Comparison of ENCODE assay signal across 9 cellular contexts in the genomic region with DNA sequence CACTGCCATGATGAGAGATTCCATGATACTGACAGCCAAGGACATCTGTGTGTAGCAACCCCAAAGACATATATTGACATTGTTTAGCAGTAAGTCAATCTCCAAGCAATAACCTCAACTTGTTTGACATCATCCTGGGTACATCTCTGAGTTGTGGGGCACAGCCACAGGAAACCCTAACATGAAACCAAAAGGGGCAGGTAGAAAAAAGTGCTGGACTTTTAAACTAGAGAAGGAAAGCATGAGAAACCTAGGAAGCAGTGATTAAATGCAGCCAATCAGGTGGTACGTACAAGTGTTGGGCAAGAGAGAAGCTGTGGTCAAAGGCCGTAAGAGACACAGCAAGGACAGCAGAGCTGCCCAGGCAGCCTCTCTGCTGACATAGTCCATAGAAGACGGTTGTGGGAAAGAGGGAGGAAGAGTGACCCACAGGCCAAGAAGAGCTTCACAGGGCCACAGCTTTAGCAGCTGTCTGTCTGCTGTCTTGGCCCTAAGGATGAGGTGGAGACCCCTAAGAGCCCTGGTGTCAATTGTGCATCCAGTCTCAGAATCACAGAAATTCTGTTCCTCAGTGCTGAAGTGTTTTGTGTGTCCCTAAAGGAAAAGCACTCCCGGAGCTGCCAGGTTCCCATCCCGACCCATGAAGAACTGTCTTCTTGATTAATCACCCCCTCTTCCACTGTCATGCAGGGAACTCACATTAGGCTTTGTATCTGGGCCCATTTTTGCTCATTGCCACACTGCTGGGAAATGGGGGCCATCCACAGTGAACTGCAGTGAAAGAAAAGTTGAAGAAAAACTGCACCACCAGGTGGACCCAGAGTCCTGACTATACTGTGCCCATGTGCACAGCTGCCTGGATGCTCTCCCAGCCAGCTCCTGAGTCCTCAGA. TPM values are rescaled to one million over a fixed set of nuclear protein-coding genes. Genes with fewer than 3 reads are reported as not detected.
A peak's percentile ranks its signal among the peaks of the same experiment; 100 is the strongest.
DNase-seq lines count a peak whose midpoint lies in the region; ATAC-seq and TF ChIP-seq lines count a peak whose summit lies in the region.
"Had no signal": no experiment of that assay in that cellular context is flagged by ENCODE, and none has a peak within 500 bp of the region (broad histone marks: within the 10 kb centered on the region; RNA-seq: fewer than 3 reads in every experiment).

No MANE protein-coding gene starts in this region.

- no peak for TF ChIP-seq POLR2A in adrenal gland (IDR thresholded peaks at IDR 0.05)

- H3K27me3 ChIP-seq in adrenal gland = no peaks in the 10 kb centered on the region

- H3K27ac ChIP-seq in adrenal gland = no peak overlapping the region
- H3K27ac ChIP-seq: epithelial cell of prostate had no signal

- WGBS in adrenal gland, 4 donors = 52 to 81% (median 76%) methylated on average over 5 of the region's 5 CpGs

- DNase-seq in AG08396 (ENCODE audit: low spot score) (peak; percentile 35), NCI-H1694 treated with DMSO at 0.1 percent for 48 hours (lab: John Stamatoyannopoulos, UW) (peak; percentile 20), adrenal gland (peak; percentile 10 to 63 (median 32)), kidney tubule cell (ENCODE audit: low spot score) (peak; percentile 24), activated T-cell treated with anti-CD3 and anti-CD28 coated beads for 4 hours (no peak)

- ATAC-seq in GM21526 (IDR thresholded peaks at IDR 0.05; ENCODE audit: low FRiP score, unreplicated experiment) (no peak), GM18502 (IDR thresholded peaks at IDR 0.05; ENCODE audit: poor library complexity, unreplicated experiment) (no peak)

- TF ChIP-seq CTCF in GM12873 (IDR thresholded peaks at IDR 0.05; ENCODE audit: insufficient read depth, low read depth, low read length, missing control alignments) (peak; percentile 56), adrenal gland (IDR thresholded peaks at IDR 0.05) (peak in 3 of 6 experiments; percentile 27 to 37 (median 31))

- H3K4me3 ChIP-seq in adrenal gland = no peak overlapping the region

- no peaks in the 10 kb centered on the region for H3K4me1 ChIP-seq in adrenal gland (replicated peaks in 1 of 2)

- intact Hi-C loops in adrenal gland (cut with DNase I) = loop anchor here in 1 of 2 donors (10.0 kb wide), 1 partner anchor 254 kb away; no protein-coding TSS in a partner anchor

- H3K9me3 ChIP-seq in adrenal gland (replicated peaks in 1 of 3) = no peaks in the 10 kb centered on the region

- no peaks in the 10 kb centered on the region for H3K36me3 ChIP-seq in adrenal gland (replicated peaks in 1 of 2)

RNA-seq across cellular contexts. Expression of gene CHN1, which starts 25.4 kb away (rescaled TPM):
- total RNA-seq in adrenal gland = 10 to 100 TPM; 17.7 to 32.4 (median 21.8) TPM
- 10 to 100 TPM in 2 of 3 donors, 1 to 10 TPM in 1; 7.6 to 34.2 (median 11.9) TPM for polyA plus RNA-seq in adrenal gland
